In genomic region chr11:110311783-110312578, GRCh38 we compare ENCODE assay signal across 13 cellular contexts. TPM values are rescaled to one million over a fixed set of nuclear protein-coding genes. Genes with fewer than 3 reads are reported as not detected.
DNase-seq lines count a peak whose midpoint lies in the region; ATAC-seq and TF ChIP-seq lines count a peak whose summit lies in the region.
"Had no signal": no experiment of that assay in that cellular context is flagged by ENCODE, and none has a peak within 500 bp of the region (broad histone marks: within the 10 kb centered on the region; RNA-seq: fewer than 3 reads in every experiment).

No MANE protein-coding gene starts in this region.

- no peak overlapping the region for H3K4me2 ChIP-seq in GM23338

- no peaks in the 10 kb centered on the region for H3K36me3 ChIP-seq in GM23338 (ENCODE audit: insufficient read depth)
- no peaks in the 10 kb centered on the region for H3K36me3 ChIP-seq in effector memory CD4-positive, alpha-beta T cell (ENCODE audit: control insufficient read depth, insufficient read depth, low read length)
- H3K36me3 ChIP-seq: esophagus squamous epithelium had no signal

- peaks cover 27% of the 10 kb centered on the region for H3K4me1 Mint-ChIP-seq in GM23338
- peaks cover 14% of the 10 kb centered on the region for H3K4me1 Mint-ChIP-seq in activated T-cell treated with anti-CD3 and anti-CD28 coated beads, Interleukin-2, amount 50 U/mL, for 72 hours (ENCODE audit: low read depth)

- peak; percentile 35; the same call in 1 of the 3 replicates for ATAC-seq in GM23338
- peak; percentile 86 to 94 for ATAC-seq in activated T-cell treated with anti-CD3 and anti-CD28 coated beads, Interleukin-2, amount 50 U/mL, for 72 hours (replicated peaks in 1 of 2)
- no peak for ATAC-seq in GM19035 (IDR thresholded peaks at IDR 0.05; ENCODE audit: unreplicated experiment)

- H3K9me3 ChIP-seq in effector memory CD4-positive, alpha-beta T cell (ENCODE audit: control insufficient read depth, low read length), result no peaks in the 10 kb centered on the region
- H3K9me3 ChIP-seq: esophagus squamous epithelium had no signal

- no peaks in the 10 kb centered on the region for H3K9me3 Mint-ChIP-seq in GM23338
- peaks cover 0 to 1% of the 10 kb centered on the region in 2 donors for H3K9me3 Mint-ChIP-seq in activated T-cell treated with anti-CD3 and anti-CD28 coated beads, Interleukin-2, amount 50 U/mL, for 72 hours

- H3F3A ChIP-seq in GM23338 (replicated peaks; ENCODE audit: low read depth), result no peaks in the 10 kb centered on the region

- no peaks in the 10 kb centered on the region for H3K79me2 ChIP-seq in GM23338 (replicated peaks; ENCODE audit: insufficient read depth)

- H3K27ac ChIP-seq in GM23338 (ENCODE audit: low read depth), result no peak overlapping the region
- H3K27ac ChIP-seq in effector memory CD4-positive, alpha-beta T cell (ENCODE audit: insufficient read depth, low read length, poor library complexity, severe bottlenecking), result no peak overlapping the region

- TF ChIP-seq CTCF in AG10803 (conservative IDR thresholded peaks at IDR 0.05; ENCODE audit: low read length), result no peak
- no peak for TF ChIP-seq CTCF in GM23338 (conservative IDR thresholded peaks at IDR 0.05; ENCODE audit: low read depth in 2 of 2)

- no peaks in the 10 kb centered on the region for H4K20me1 ChIP-seq in GM23338 (replicated peaks; ENCODE audit: insufficient read depth)

- H3K27me3 Mint-ChIP-seq in GM23338 (ENCODE audit: insufficient read depth, low read depth, poor library complexity), result no peaks in the 10 kb centered on the region
- H3K27me3 Mint-ChIP-seq in activated T-cell treated with anti-CD3 and anti-CD28 coated beads, Interleukin-2, amount 50 U/mL, for 72 hours (ENCODE audit: low read depth), result no peaks in the 10 kb centered on the region

- no peaks in the 10 kb centered on the region for H3K27me3 ChIP-seq in GM23338 (ENCODE audit: insufficient read depth)
- no peaks in the 10 kb centered on the region for H3K27me3 ChIP-seq in effector memory CD4-positive, alpha-beta T cell (replicated peaks; ENCODE audit: control insufficient read depth, insufficient read depth, low read length, poor library complexity, severe bottlenecking)
- H3K27me3 ChIP-seq: esophagus squamous epithelium had no signal

- H3K4me3 Mint-ChIP-seq in GM23338, result no peak overlapping the region
- peak overlapping the region; percentile 34 to 44 for H3K4me3 Mint-ChIP-seq in activated T-cell treated with anti-CD3 and anti-CD28 coated beads, Interleukin-2, amount 50 U/mL, for 72 hours

- no peaks in the 10 kb centered on the region for H3K9me2 ChIP-seq in GM23338 (ENCODE audit: insufficient read depth)

- H3K4me3 ChIP-seq in AG10803 (ENCODE audit: low read length) (no peak overlapping the region), GM23338 (no peak overlapping the region)
- H3K4me3 ChIP-seq in effector memory CD4-positive, alpha-beta T cell (ENCODE audit: insufficient read depth, low read depth, low read length, poor library complexity, severe bottlenecking), result no peak overlapping the region
- H3K4me3 ChIP-seq: esophagus squamous epithelium had no signal

- no peaks in the 10 kb centered on the region for H3K36me3 Mint-ChIP-seq in GM23338 (ENCODE audit: low read depth)
- H3K36me3 Mint-ChIP-seq in activated T-cell treated with anti-CD3 and anti-CD28 coated beads, Interleukin-2, amount 50 U/mL, for 72 hours (ENCODE audit: insufficient read depth in 2 of 2), result peaks cover 0 to 1% of the 10 kb centered on the region in 2 donors

- peak overlapping the region; percentile 11; the same call in 1 of the 2 replicates for H2AFZ ChIP-seq in GM23338

- no peaks in the 10 kb centered on the region for H3K4me1 ChIP-seq in GM23338 (ENCODE audit: insufficient read depth)
- no peaks in the 10 kb centered on the region for H3K4me1 ChIP-seq in effector memory CD4-positive, alpha-beta T cell (ENCODE audit: control insufficient read depth, insufficient read depth, low read length, poor library complexity, severe bottlenecking)

- peak; percentile 22 for DNase-seq in AG10803 (ENCODE audit: low read depth)
- DNase-seq in GM23338 (ENCODE audit: low spot score), result no peak
- peak in 1 of 2 donors; percentile 15 for DNase-seq in activated T-cell treated with anti-CD3 and anti-CD28 coated beads, Interleukin-2, amount 50 U/mL, for 72 hours
- DNase-seq in hepatic stellate cell (ENCODE audit: low spot score), result peak; percentile 26
- DNase-seq in effector memory CD4-positive, alpha-beta T cell, result no peak
- no peak for DNase-seq in DMS114 treated with DMSO at 0.1 percent for 48 hours (lab: John Stamatoyannopoulos, UW; ENCODE audit: unreplicated experiment)
- no peak for DNase-seq in NOMO-1 treated with DMSO at 0.1 percent for 48 hours (lab: John Stamatoyannopoulos, UW; ENCODE audit: unreplicated experiment)
- DNase-seq: activated effector memory CD4-positive, alpha-beta T cell treated with anti-CD3 and anti-CD28 coated beads, Interleukin-2, amount 50 U/mL, for 16 hours; DND-41; esophagus squamous epithelium; NCI-H2107; SW 1271 had no signal

- peak overlapping the region; percentile 84 for H3K27ac Mint-ChIP-seq in GM23338
- peak overlapping the region; percentile 80 for H3K27ac Mint-ChIP-seq in activated T-cell treated with anti-CD3 and anti-CD28 coated beads, Interleukin-2, amount 50 U/mL, for 72 hours

TF ChIP-seq in GM23338, 12 proteins besides CTCF, POLR2A, EP300 and RAD21:
- TF ChIP-seq ZNF462 (CRISPR knock-in tag; IDR thresholded peaks at IDR 0.05) (0 out of 2 replicates have a peak, but pooled peaks have one; percentile 44), POLR2AphosphoS5 (IDR thresholded peaks at IDR 0.05; ENCODE audit: low read depth) (no peak), CREB1 (CRISPR knock-in tag; IDR thresholded peaks at IDR 0.05; ENCODE audit: low read depth) (no peak), ZNF114 (CRISPR knock-in tag; IDR thresholded peaks at IDR 0.05) (no peak)

RNA-seq across cellular contexts. Expression of gene RDX, which starts 15.6 kb away (rescaled TPM):
- 43.2 and 45.2 TPM in 2 replicates for total RNA-seq in GM23338 (2014; rRNA removed; shearing (Covaris generic))
- 153 and 226 TPM in 2 replicates for polyA plus RNA-seq in GM23338 (2016; fragmentation: Nextera tagmentation; extraction: Ambion mirVana)
- 10 to 100 TPM; 49.0 to 56.5 TPM for total RNA-seq in activated T-cell treated with anti-CD3 and anti-CD28 coated beads, Interleukin-2, amount 50 U/mL, for 72 hours

Comparison
In these comparisons a context has a peak if more than half of its experiments do, and no peak if none do; other contexts are left out.
1. DNase-seq: peak in AG10803 (single experiment) and hepatic stellate cell (single experiment); none in GM23338 (single experiment), effector memory CD4-positive, alpha-beta T cell (0 of 3), DMS114 treated with DMSO at 0.1 percent for 48 hours (single experiment) and NOMO-1 treated with DMSO at 0.1 percent for 48 hours (single experiment).